ENCODE assay signal across 8 cellular contexts in the genomic region with DNA sequence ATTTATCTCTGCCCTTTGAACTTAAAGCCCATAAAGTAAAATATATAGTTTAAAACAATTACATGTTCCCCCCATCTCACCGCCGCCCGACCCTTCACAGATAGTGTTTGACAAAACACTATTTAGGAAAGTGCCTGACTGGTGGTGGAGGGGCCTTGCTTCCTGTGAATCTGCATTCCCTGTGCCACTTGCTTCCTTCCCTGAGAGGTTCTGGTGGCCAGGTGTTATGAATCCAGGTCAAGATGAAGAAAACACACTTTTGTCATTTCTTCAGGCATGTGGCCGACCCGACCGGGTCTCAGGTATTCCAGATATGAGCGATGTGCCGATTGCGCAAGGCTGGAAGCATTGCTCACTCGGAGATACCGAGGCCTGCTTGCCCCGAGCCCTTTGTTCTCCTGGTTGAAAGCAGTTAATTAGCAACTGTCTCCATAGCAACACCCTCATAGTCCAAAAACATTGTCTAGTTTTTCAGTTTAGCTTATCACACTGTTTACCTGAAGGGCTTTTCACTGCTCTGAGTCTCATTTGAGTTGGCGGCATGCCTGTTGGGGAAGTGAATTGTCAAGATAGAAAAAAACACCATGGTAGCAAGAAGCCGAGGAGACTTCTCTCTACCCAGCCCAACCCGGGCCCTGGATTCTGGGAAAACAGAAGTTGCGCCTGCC.
DNase-seq lines count a peak whose midpoint lies in the region; ATAC-seq and TF ChIP-seq lines count a peak whose summit lies in the region.

No MANE protein-coding gene starts in this region.

- H3K27ac ChIP-seq in caudate nucleus (ENCODE audit: low read depth, low read length), result peak overlapping the region; percentile 16
- no peak overlapping the region for H3K27ac ChIP-seq in CD4-positive, alpha-beta T cell (ENCODE audit: low read depth, low read length)

- H3K36me3 Mint-ChIP-seq in CD4-positive, alpha-beta T cell (ENCODE audit: low read depth), result no peaks in the 10 kb centered on the region
- H3K36me3 Mint-ChIP-seq in immature natural killer cell, result no peaks in the 10 kb centered on the region

- CTCF ChIA-PET in CD4-positive, alpha-beta T cell (lab: Charles Lee), result no interaction called here

- H3K27me3 ChIP-seq in CD4-positive, alpha-beta T cell (ENCODE audit: control insufficient read depth, insufficient read depth, low read length), result peaks cover 31% of the 10 kb centered on the region

- peaks cover 84% of the 10 kb centered on the region for H3K27me3 Mint-ChIP-seq in CD4-positive, alpha-beta T cell
- H3K27me3 Mint-ChIP-seq in immature natural killer cell (ENCODE audit: low read depth in 3 of 3), result peaks cover 2 to 20% (median 7%) of the 10 kb centered on the region in 3 donors

- intact Hi-C loops in CD4-positive, alpha-beta T cell (cut with DNase I, micrococcal nuclease), result no loop called here

- no peaks in the 10 kb centered on the region for H3K4me1 Mint-ChIP-seq in CD4-positive, alpha-beta T cell (ENCODE audit: low read depth)
- no peaks in the 10 kb centered on the region for H3K4me1 Mint-ChIP-seq in immature natural killer cell

- H3K27ac Mint-ChIP-seq in CD4-positive, alpha-beta T cell, result no peak overlapping the region
- H3K27ac Mint-ChIP-seq in immature natural killer cell, result no peak overlapping the region

- POLR2A ChIA-PET in CD4-positive, alpha-beta T cell (lab: Charles Lee), result no interaction called here

- no peaks in the 10 kb centered on the region for H3K9me3 ChIP-seq in CD4-positive, alpha-beta T cell (ENCODE audit: control insufficient read depth, low read length)

- no peak for ATAC-seq in CD4-positive, alpha-beta T cell (ENCODE audit: poor library complexity)
- ATAC-seq in HG03354 (IDR thresholded peaks at IDR 0.05; ENCODE audit: poor library complexity, severe bottlenecking, unreplicated experiment), result no peak
- no peak for ATAC-seq in HG02798 (IDR thresholded peaks at IDR 0.05; ENCODE audit: poor library complexity, unreplicated experiment)

- TF ChIP-seq CTCF in CD4-positive, alpha-beta T cell (IDR thresholded peaks at IDR 0.05), result no peak

- no peak overlapping the region for H3K4me3 Mint-ChIP-seq in CD4-positive, alpha-beta T cell
- H3K4me3 Mint-ChIP-seq in immature natural killer cell, result no peak overlapping the region

- DNase-seq in DMS53 treated with DMSO at 0.1 percent for 48 hours (lab: John Stamatoyannopoulos, UW; ENCODE audit: unreplicated experiment) (peak; percentile 90), NCI-H2081 treated with DMSO at 0.1 percent for 48 hours (lab: John Stamatoyannopoulos, UW) (peak; percentile 98), caudate nucleus (lab: John Stamatoyannopoulos, UW) (no peak), medulla oblongata (ENCODE audit: extremely low spot score) (peak; percentile 18), immature natural killer cell (no peak)
- no peak for DNase-seq in CD4-positive, alpha-beta T cell

- H3K9me3 Mint-ChIP-seq in CD4-positive, alpha-beta T cell, result no peaks in the 10 kb centered on the region
- H3K9me3 Mint-ChIP-seq in immature natural killer cell, result no peaks in the 10 kb centered on the region

Comparison
In these comparisons a context has a peak if more than half of its experiments do, and no peak if none do; other contexts are left out.
1. DNase-seq: peak in DMS53 treated with DMSO at 0.1 percent for 48 hours (single experiment), NCI-H2081 treated with DMSO at 0.1 percent for 48 hours (single experiment) and medulla oblongata (single experiment); none in caudate nucleus (0 of 61), CD4-positive, alpha-beta T cell (0 of 10) and immature natural killer cell (0 of 3).